ENCODE assay signal across 35 cellular contexts in the genomic region with DNA sequence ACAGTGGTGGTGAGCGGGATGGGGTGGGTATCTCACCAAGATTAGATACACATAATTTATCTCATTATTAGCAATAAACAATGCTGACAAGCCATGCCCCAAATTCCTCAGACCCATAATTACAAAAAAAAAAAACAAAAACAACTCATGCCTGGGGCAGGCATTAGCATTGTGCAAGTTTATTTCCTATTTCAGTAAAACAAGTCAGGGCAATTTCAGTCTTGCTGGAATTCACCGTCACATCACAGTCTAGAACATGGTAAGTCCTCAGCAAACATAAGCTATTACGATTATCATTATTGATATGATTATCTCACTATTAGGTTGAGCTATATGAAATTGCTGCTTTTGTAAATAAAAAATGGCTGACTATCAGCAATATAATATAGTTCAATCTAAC.
"Had no signal": no experiment of that assay in that cellular context is flagged by ENCODE, and none has a peak within 500 bp of the region (broad histone marks: within the 10 kb centered on the region; RNA-seq: fewer than 3 reads in every experiment).

No MANE protein-coding gene starts in this region.

- H3K36me3 Mint-ChIP-seq: activated CD8-positive, alpha-beta memory T cell treated with anti-CD3 and anti-CD28 coated beads, Interleukin-2, amount 10 ng/mL, durations not matched to agents 7 days and 5 days; activated naive CD4-positive, alpha-beta T cell treated with anti-CD3 and anti-CD28 coated beads, Interleukin-2, amount 50 U/mL, for 24 hours had no signal

- H3K4me1 ChIP-seq: adrenal gland, body of pancreas, esophagus squamous epithelium had no signal

- ATAC-seq: activated CD4-positive, CD25-positive, alpha-beta regulatory T cell treated with anti-CD3 and anti-CD28 coated beads, Interleukin-2, amount 50 U/mL, for 24 hours; activated CD8-positive, alpha-beta memory T cell treated with anti-CD3 and anti-CD28 coated beads, Interleukin-2, amount 10 ng/mL, durations not matched to agents 7 days and 5 days; activated CD8-positive, alpha-beta T cell treated with anti-CD3 and anti-CD28 coated beads for 36 hours; activated naive CD8-positive, alpha-beta T cell treated with anti-CD3 and anti-CD28 coated beads, Interleukin-2, amount 50 U/mL, for 24 hours; body of pancreas; T-helper 17 cell had no signal

- DNase-seq: activated B cell treated with CpG ODN at 0.5 μM for 24 hours; activated CD4-positive, alpha-beta T cell treated with anti-CD3 and anti-CD28 coated beads for 48 hours; activated CD4-positive, alpha-beta T cell treated with anti-CD3 and anti-CD28 coated beads, Interleukin-2, amount 50 U/mL, for 1 hour; activated CD4-positive, alpha-beta T cell treated with anti-CD3 and anti-CD28 coated beads, Interleukin-2, amount 50 U/mL, for 48 hours; activated CD8-positive, alpha-beta memory T cell treated with anti-CD3 and anti-CD28 coated beads, Interleukin-2, amount 10 ng/mL, durations not matched to agents 7 days and 5 days; activated CD8-positive, alpha-beta memory T cell treated with anti-CD3 and anti-CD28 coated beads, Interleukin-2, amount 50 U/mL, for 4 hours; activated CD8-positive, alpha-beta T cell treated with anti-CD3 and anti-CD28 coated beads for 36 hours; activated effector memory CD4-positive, alpha-beta T cell treated with anti-CD3 and anti-CD28 coated beads, Interleukin-2, amount 50 U/mL, for 16 hours; activated naive CD4-positive, alpha-beta T cell treated with anti-CD3 and anti-CD28 coated beads for 36 hours; activated naive CD8-positive, alpha-beta T cell treated with anti-CD3 and anti-CD28 coated beads for 36 hours; activated naive CD8-positive, alpha-beta T cell treated with anti-CD3 and anti-CD28 coated beads, Interleukin-2, amount 50 U/mL, for 24 hours; activated T-cell treated with anti-CD3 and anti-CD28 coated beads, Interleukin-2, amount 50 U/mL, for 1 hour; activated T-cell treated with anti-CD3 and anti-CD28 coated beads, Interleukin-2, amount 50 U/mL, for 48 hours; adrenal gland; amygdala; aorta; body of pancreas; dorsolateral prefrontal cortex; effector memory CD4-positive, alpha-beta T cell; endodermal cell; esophagus squamous epithelium; head of caudate nucleus; T-helper 1 cell; T-helper 17 cell; T1000; WERI-Rb-1 had no signal

- H3K27ac Mint-ChIP-seq: activated B cell treated with CpG ODN at 0.5 μM for 24 hours; activated CD8-positive, alpha-beta memory T cell treated with anti-CD3 and anti-CD28 coated beads, Interleukin-2, amount 10 ng/mL, durations not matched to agents 7 days and 5 days; activated CD8-positive, alpha-beta T cell treated with anti-CD3 and anti-CD28 coated beads for 36 hours; activated naive CD4-positive, alpha-beta T cell treated with anti-CD3 and anti-CD28 coated beads for 36 hours; activated naive CD4-positive, alpha-beta T cell treated with anti-CD3 and anti-CD28 coated beads, Interleukin-2, amount 50 U/mL, for 24 hours; activated naive CD8-positive, alpha-beta T cell treated with anti-CD3 and anti-CD28 coated beads for 36 hours; activated naive CD8-positive, alpha-beta T cell treated with anti-CD3 and anti-CD28 coated beads, Interleukin-2, amount 50 U/mL, for 24 hours; activated T-helper 1 cell treated with anti-CD3 and anti-CD28 coated beads, Interleukin-12 subunit alpha, Interleukin-12 subunit beta, Interleukin-2, Interleukin-4 antibody, amounts not matched to agents 30 ng/mL and 10 ng/mL and 1 ng/mL, durations not matched to agents 14 hours and 24 hours and 36 hours; activated T-helper 2 cell treated with anti-CD3 and anti-CD28 coated beads, Interferon-gamma antibody, Interleukin-2, Interleukin-4, amounts not matched to agents 10 μg/mL and 5 μg/mL and 100 μg/mL, durations not matched to agents 14 hours and 24 hours and 36 hours; dendritic cell treated with granulocyte-macrophage colony-stimulating factor and Interleukin-4, amounts not matched to agents 40 ng/mL and 50 ng/mL, for 4 days; endodermal cell; T-helper 17 cell; T-helper 2 cell treated with Interferon-gamma antibody and Interleukin-4, amounts not matched to agents 5 μg/mL and 100 μg/mL, for 36 hours had no signal

- H3K27me3 Mint-ChIP-seq: activated CD8-positive, alpha-beta T cell treated with anti-CD3 and anti-CD28 coated beads for 36 hours; activated naive CD4-positive, alpha-beta T cell treated with anti-CD3 and anti-CD28 coated beads, Interleukin-2, amount 50 U/mL, for 24 hours; activated naive CD8-positive, alpha-beta T cell treated with anti-CD3 and anti-CD28 coated beads for 36 hours; central memory CD8-positive, alpha-beta T cell; dendritic cell treated with granulocyte-macrophage colony-stimulating factor and Interleukin-4, amounts not matched to agents 40 ng/mL and 50 ng/mL, for 4 days; T-helper 17 cell had no signal

- H3K27me3 ChIP-seq: adrenal gland, body of pancreas, dorsolateral prefrontal cortex, esophagus squamous epithelium had no signal

- H3K36me3 ChIP-seq: adrenal gland, esophagus squamous epithelium, WERI-Rb-1 had no signal

- H3K4me1 Mint-ChIP-seq: activated B cell treated with CpG ODN at 0.5 μM for 24 hours; activated CD8-positive, alpha-beta memory T cell treated with anti-CD3 and anti-CD28 coated beads, Interleukin-2, amount 10 ng/mL, durations not matched to agents 7 days and 5 days; activated naive CD4-positive, alpha-beta T cell treated with anti-CD3 and anti-CD28 coated beads, Interleukin-2, amount 50 U/mL, for 24 hours; activated naive CD8-positive, alpha-beta T cell treated with anti-CD3 and anti-CD28 coated beads for 36 hours; activated naive CD8-positive, alpha-beta T cell treated with anti-CD3 and anti-CD28 coated beads, Interleukin-2, amount 50 U/mL, for 24 hours; central memory CD8-positive, alpha-beta T cell; endodermal cell; T-helper 17 cell had no signal

- FAIRE-seq: frontal cortex had no signal

- H3K4me3 ChIP-seq: adrenal gland, body of pancreas, coronary artery, dorsolateral prefrontal cortex, esophagus squamous epithelium had no signal

- H3K9me3 ChIP-seq: adrenal gland, body of pancreas, esophagus squamous epithelium had no signal

- H3K27ac ChIP-seq: adrenal gland, body of pancreas, coronary artery, dorsolateral prefrontal cortex, esophagus squamous epithelium, WERI-Rb-1 had no signal

- H3K4me3 Mint-ChIP-seq: activated B cell treated with CpG ODN at 0.5 μM for 24 hours; activated CD8-positive, alpha-beta memory T cell treated with anti-CD3 and anti-CD28 coated beads, Interleukin-2, amount 10 ng/mL, durations not matched to agents 7 days and 5 days; activated CD8-positive, alpha-beta T cell treated with anti-CD3 and anti-CD28 coated beads for 36 hours; activated naive CD4-positive, alpha-beta T cell treated with anti-CD3 and anti-CD28 coated beads for 36 hours; activated naive CD4-positive, alpha-beta T cell treated with anti-CD3 and anti-CD28 coated beads, Interleukin-2, amount 50 U/mL, for 24 hours; activated naive CD8-positive, alpha-beta T cell treated with anti-CD3 and anti-CD28 coated beads for 36 hours; activated naive CD8-positive, alpha-beta T cell treated with anti-CD3 and anti-CD28 coated beads, Interleukin-2, amount 50 U/mL, for 24 hours; activated T-helper 1 cell treated with anti-CD3 and anti-CD28 coated beads, Interleukin-12 subunit alpha, Interleukin-12 subunit beta, Interleukin-2, Interleukin-4 antibody, amounts not matched to agents 30 ng/mL and 10 ng/mL and 1 ng/mL, durations not matched to agents 14 hours and 24 hours and 36 hours; central memory CD8-positive, alpha-beta T cell; dendritic cell treated with granulocyte-macrophage colony-stimulating factor and Interleukin-4, amounts not matched to agents 40 ng/mL and 50 ng/mL, for 4 days; endodermal cell; T-helper 17 cell; T-helper 2 cell treated with Interferon-gamma antibody and Interleukin-4, amounts not matched to agents 5 μg/mL and 100 μg/mL, for 36 hours had no signal
